ENCODE assay signal across 9 cellular contexts in genomic region chr10:86401588-86402282, GRCh38. TPM values are rescaled to one million over a fixed set of nuclear protein-coding genes. Genes with fewer than 3 reads are reported as not detected.
A peak's percentile ranks its signal among the peaks of the same experiment; 100 is the strongest.
DNase-seq lines count a peak whose midpoint lies in the region; ATAC-seq and TF ChIP-seq lines count a peak whose summit lies in the region.
"Had no signal": no experiment of that assay in that cellular context is flagged by ENCODE, and none has a peak within 500 bp of the region (broad histone marks: within the 10 kb centered on the region; RNA-seq: fewer than 3 reads in every experiment).

No MANE protein-coding gene starts in this region.

- H3K27me3 ChIP-seq in esophagus muscularis mucosa (peaks cover 0 to 8% (median 0%) of the 10 kb centered on the region in 4 donors), osteoblast (ENCODE audit: insufficient read depth, low read length) (peaks cover 3% of the 10 kb centered on the region)
- H3K27me3 ChIP-seq: SJSA1 had no signal

- no peaks in the 10 kb centered on the region for H3K36me3 ChIP-seq in esophagus muscularis mucosa
- no peaks in the 10 kb centered on the region for H3K36me3 ChIP-seq in osteoblast (ENCODE audit: insufficient read depth, low read length)
- H3K36me3 ChIP-seq: SJSA1 had no signal

- no peak for TF ChIP-seq EP300 in esophagus muscularis mucosa (IDR thresholded peaks at IDR 0.05)

- TF ChIP-seq POLR2A in esophagus muscularis mucosa (IDR thresholded peaks at IDR 0.05; ENCODE audit: low read depth) (no peak), erythroblast (IDR thresholded peaks at IDR 0.05; ENCODE audit: low read length) (no peak)

- peak overlapping the region; percentile 62 to 88 (median 67) for H3K4me3 ChIP-seq in esophagus muscularis mucosa
- peak overlapping the region; percentile 83 for H3K4me3 ChIP-seq in osteoblast (ENCODE audit: insufficient read depth, low read length)

- H2AFZ ChIP-seq in osteoblast (ENCODE audit: low read length) = peak overlapping the region; percentile 88

- 23% methylated on average over 26 of the region's 27 CpGs for WGBS in esophagus muscularis mucosa

- H3K9me3 ChIP-seq in esophagus muscularis mucosa = no peaks in the 10 kb centered on the region
- no peaks in the 10 kb centered on the region for H3K9me3 ChIP-seq in osteoblast (ENCODE audit: low read depth, low read length)
- H3K9me3 ChIP-seq: SJSA1 had no signal

- H4K20me1 ChIP-seq in osteoblast (ENCODE audit: insufficient read depth, low read length) = no peaks in the 10 kb centered on the region

- H3K4me1 ChIP-seq in esophagus muscularis mucosa (peaks cover 36 to 38% (median 37%) of the 10 kb centered on the region in 4 donors), osteoblast (ENCODE audit: insufficient read depth, low read length) (peaks cover 23% of the 10 kb centered on the region)

- peak; percentile 6 for ATAC-seq in GM18511 (IDR thresholded peaks at IDR 0.05; ENCODE audit: unreplicated experiment)

- no peak for TF ChIP-seq CTCF in esophagus muscularis mucosa (IDR thresholded peaks at IDR 0.05)
- TF ChIP-seq CTCF in osteoblast (IDR thresholded peaks at IDR 0.05; ENCODE audit: extremely low read depth, low read depth, low read length) = no peak

- intact Hi-C loops in esophagus muscularis mucosa (cut with DNase I) = loop anchor here (5.0 kb wide), 1 partner anchor 46 kb away; no protein-coding TSS in a partner anchor

- H3K27ac ChIP-seq in esophagus muscularis mucosa (replicated peaks in 1 of 4) = peak overlapping the region; percentile 65 to 95 (median 88)
- H3K27ac ChIP-seq in osteoblast (ENCODE audit: low read depth, low read length) = no peak overlapping the region
- H3K27ac ChIP-seq: SJSA1 had no signal

- peak overlapping the region; percentile 92 for H3K4me2 ChIP-seq in osteoblast (ENCODE audit: insufficient read depth, low read length)

- peak; percentile 57 to 70 for DNase-seq in activated CD4-positive, alpha-beta T cell treated with anti-CD3 and anti-CD28 coated beads for 4 hours
- no peak for DNase-seq in esophagus muscularis mucosa (ENCODE audit: extremely low spot score)
- DNase-seq in osteoblast (ENCODE audit: insufficient read length, low spot score, missing footprints) = no peak
- DNase-seq in A172 (ENCODE audit: low spot score) = no peak
- no peak for DNase-seq in erythroblast (lab: John Stamatoyannopoulos, UW)
- DNase-seq in NCI-H446 (lab: John Stamatoyannopoulos, UW) = no peak
- no peak for DNase-seq in islet precursor cell

- H3K79me2 ChIP-seq in osteoblast (ENCODE audit: insufficient read depth, low read length) = no peaks in the 10 kb centered on the region

RNA-seq across cellular contexts. Expression of gene GRID1, which starts 35.1 kb away (rescaled TPM):
- 1 to 10 TPM in 2 of 4 donors, under 1 TPM in 2; under 0.01 to 1.3 (median 1.1) TPM for total RNA-seq in esophagus muscularis mucosa
- total RNA-seq in osteoblast = under 0.01 TPM in 1 of 2 replicates, not detected in the other
- 4.9 and 5.2 TPM in 2 replicates for total RNA-seq in A172 (2014; rRNA removed; shearing (Covaris generic))

Comparison
In these comparisons a context has a peak if more than half of its experiments do, and no peak if none do; other contexts are left out.
1. DNase-seq: peak in activated CD4-positive, alpha-beta T cell treated with anti-CD3 and anti-CD28 coated beads for 4 hours (2 of 2); none in esophagus muscularis mucosa (single experiment), osteoblast (single experiment), A172 (single experiment), erythroblast (0 of 2), NCI-H446 (0 of 2) and islet precursor cell (single experiment).